In the genomic region with DNA sequence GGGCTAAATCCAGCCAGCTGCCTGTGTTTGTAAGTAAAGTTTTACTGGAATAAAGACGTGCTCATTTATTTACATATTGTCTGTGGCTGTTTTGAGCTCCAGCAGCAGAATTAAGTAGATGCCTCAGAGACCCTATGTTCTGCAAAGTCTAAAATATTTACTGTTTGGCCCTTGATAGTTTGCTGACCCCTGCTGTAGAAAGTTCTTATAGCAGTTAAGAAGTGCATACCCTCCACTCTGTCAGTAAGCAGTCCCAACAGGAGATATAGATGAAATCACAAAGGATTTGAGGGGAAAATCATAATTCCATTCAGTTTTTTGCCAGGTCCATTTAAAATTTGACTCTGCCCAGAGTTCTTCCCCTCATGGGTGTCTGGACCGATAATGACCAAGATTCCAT, we compare ENCODE assay signal across 10 cellular contexts. TPM values are rescaled to one million over a fixed set of nuclear protein-coding genes. Genes with fewer than 3 reads are reported as not detected.
A peak's percentile ranks its signal among the peaks of the same experiment; 100 is the strongest.
DNase-seq lines count a peak whose midpoint lies in the region; ATAC-seq and TF ChIP-seq lines count a peak whose summit lies in the region.
"Had no signal": no experiment of that assay in that cellular context is flagged by ENCODE, and none has a peak within 500 bp of the region (broad histone marks: within the 10 kb centered on the region; RNA-seq: fewer than 3 reads in every experiment).

No MANE protein-coding gene starts in this region.

- H3K9me3 ChIP-seq in prostate gland: no peaks in the 10 kb centered on the region
- H3K9me3 ChIP-seq: Caco-2 had no signal

- H3K4me3 ChIP-seq in choroid plexus epithelial cell (ENCODE audit: low read depth, low read length) (no peak overlapping the region), prostate gland (no peak overlapping the region)

- H3K36me3 ChIP-seq in prostate gland: no peaks in the 10 kb centered on the region

- POLR2A ChIA-PET in activated CD4-positive, alpha-beta memory T cell treated with anti-CD3 and anti-CD28 coated beads for 36 hours (lab: Charles Lee): no interaction called here
- POLR2A ChIA-PET in activated CD4-positive, alpha-beta memory T cell treated with anti-CD3 and anti-CD28 coated beads, Interleukin-2, amount 10 ng/mL, durations not matched to agents 7 days and 5 days (lab: Charles Lee): interaction anchor here (1.2 to 1.3 kb wide), 2 partner anchors 11 to 295 kb away, joined by 3 read pairs; no protein-coding TSS in a partner anchor

- no peak overlapping the region for H3K4me3 Mint-ChIP-seq in activated CD4-positive, alpha-beta memory T cell treated with anti-CD3 and anti-CD28 coated beads for 36 hours
- no peak overlapping the region for H3K4me3 Mint-ChIP-seq in activated CD4-positive, alpha-beta memory T cell treated with anti-CD3 and anti-CD28 coated beads, Interleukin-2, amount 10 ng/mL, durations not matched to agents 7 days and 5 days

- peaks cover 56% of the 10 kb centered on the region for H3K36me3 Mint-ChIP-seq in activated CD4-positive, alpha-beta memory T cell treated with anti-CD3 and anti-CD28 coated beads for 36 hours
- peaks cover 81% of the 10 kb centered on the region for H3K36me3 Mint-ChIP-seq in activated CD4-positive, alpha-beta memory T cell treated with anti-CD3 and anti-CD28 coated beads, Interleukin-2, amount 10 ng/mL, durations not matched to agents 7 days and 5 days (ENCODE audit: low read depth)

- no peaks in the 10 kb centered on the region for H3K9me3 Mint-ChIP-seq in activated CD4-positive, alpha-beta memory T cell treated with anti-CD3 and anti-CD28 coated beads for 36 hours
- H3K9me3 Mint-ChIP-seq in activated CD4-positive, alpha-beta memory T cell treated with anti-CD3 and anti-CD28 coated beads, Interleukin-2, amount 10 ng/mL, durations not matched to agents 7 days and 5 days: no peaks in the 10 kb centered on the region

- TF ChIP-seq POLR2A in prostate gland (IDR thresholded peaks at IDR 0.05): no peak

- TF ChIP-seq CTCF in choroid plexus epithelial cell (conservative IDR thresholded peaks at IDR 0.05; ENCODE audit: low read depth, low read length) (peak; percentile 68), prostate gland (IDR thresholded peaks at IDR 0.05) (peak in 3 of 4 experiments; percentile 14 to 28 (median 24))

- H3K27me3 Mint-ChIP-seq in activated CD4-positive, alpha-beta memory T cell treated with anti-CD3 and anti-CD28 coated beads for 36 hours: no peaks in the 10 kb centered on the region
- H3K27me3 Mint-ChIP-seq in activated CD4-positive, alpha-beta memory T cell treated with anti-CD3 and anti-CD28 coated beads, Interleukin-2, amount 10 ng/mL, durations not matched to agents 7 days and 5 days: no peaks in the 10 kb centered on the region

- no peak for ATAC-seq in sciatic nerve

- H3K4me1 Mint-ChIP-seq in activated CD4-positive, alpha-beta memory T cell treated with anti-CD3 and anti-CD28 coated beads for 36 hours (ENCODE audit: low read depth): no peaks in the 10 kb centered on the region
- peaks cover 8% of the 10 kb centered on the region for H3K4me1 Mint-ChIP-seq in activated CD4-positive, alpha-beta memory T cell treated with anti-CD3 and anti-CD28 coated beads, Interleukin-2, amount 10 ng/mL, durations not matched to agents 7 days and 5 days

- peaks cover 3% of the 10 kb centered on the region for H3K4me1 ChIP-seq in prostate gland (replicated peaks)
- H3K4me1 ChIP-seq: Caco-2 had no signal

- CTCF ChIA-PET in activated CD4-positive, alpha-beta memory T cell treated with anti-CD3 and anti-CD28 coated beads for 36 hours (lab: Charles Lee): interaction anchor here (0.8 to 1.3 kb wide), 3 partner anchors 10 to 182 kb away, joined by 3 to 4 read pairs (median 3); no protein-coding TSS in a partner anchor
- CTCF ChIA-PET in activated CD4-positive, alpha-beta memory T cell treated with anti-CD3 and anti-CD28 coated beads, Interleukin-2, amount 10 ng/mL, durations not matched to agents 7 days and 5 days (lab: Charles Lee): interaction anchor here (1.2 to 3.4 kb wide), 3 partner anchors 10 to 197 kb away, joined by 4 to 21 read pairs (median 5); no protein-coding TSS in a partner anchor

- intact Hi-C loops in activated CD4-positive, alpha-beta memory T cell treated with anti-CD3 and anti-CD28 coated beads for 36 hours (cut with micrococcal nuclease): no loop called here
- intact Hi-C loops in prostate gland (cut with DNase I): no loop called here
- intact Hi-C loops in sciatic nerve (cut with DNase I): no loop called here
- intact Hi-C loops in head of caudate nucleus (cut with DNase I): no loop called here

- DNase-seq in activated CD4-positive, alpha-beta memory T cell treated with anti-CD3 and anti-CD28 coated beads for 36 hours: no peak
- no peak for DNase-seq in activated CD4-positive, alpha-beta memory T cell treated with anti-CD3 and anti-CD28 coated beads, Interleukin-2, amount 10 ng/mL, durations not matched to agents 7 days and 5 days
- DNase-seq in M059J (ENCODE audit: low read depth): peak; percentile 24
- peak; percentile 71 for DNase-seq in choroid plexus epithelial cell (ENCODE audit: low read depth)
- DNase-seq in prostate gland (ENCODE audit: low spot score): no peak
- no peak for DNase-seq in sciatic nerve (ENCODE audit: low spot score)
- no peak for DNase-seq in kidney glomerular epithelial cell (lab: John Stamatoyannopoulos, UW)
- no peak for DNase-seq in head of caudate nucleus
- DNase-seq: anterior cingulate cortex, Caco-2 had no signal

- H3K27ac ChIP-seq in prostate gland: no peak overlapping the region

- no peaks in the 10 kb centered on the region for H3K27me3 ChIP-seq in prostate gland (replicated peaks; ENCODE audit: insufficient read depth)

- 56% methylated on average over 2 of the region's 2 CpGs for WGBS in prostate gland

- peak overlapping the region; percentile 34 for H3K27ac Mint-ChIP-seq in activated CD4-positive, alpha-beta memory T cell treated with anti-CD3 and anti-CD28 coated beads for 36 hours
- no peak overlapping the region for H3K27ac Mint-ChIP-seq in activated CD4-positive, alpha-beta memory T cell treated with anti-CD3 and anti-CD28 coated beads, Interleukin-2, amount 10 ng/mL, durations not matched to agents 7 days and 5 days

RNA-seq across cellular contexts. Expression of gene ITM2C, which starts 50.1 kb away (rescaled TPM):
- total RNA-seq in activated CD4-positive, alpha-beta memory T cell treated with anti-CD3 and anti-CD28 coated beads for 36 hours: 10 to 100 TPM; 19.5 to 23.0 TPM
- total RNA-seq in activated CD4-positive, alpha-beta memory T cell treated with anti-CD3 and anti-CD28 coated beads, Interleukin-2, amount 10 ng/mL, durations not matched to agents 7 days and 5 days: 10 to 100 TPM; 25.4 to 26.8 TPM
- 86.5 and 126 TPM in 2 replicates for total RNA-seq in M059J (2014; rRNA removed; shearing (Covaris generic))
- 100 to 1,000 TPM; 104 to 137 TPM for total RNA-seq in prostate gland
- 136 TPM for total RNA-seq in sciatic nerve

Comparison
In these comparisons a context has a peak if more than half of its experiments do, and no peak if none do; other contexts are left out.
1. DNase-seq: peak in M059J (single experiment) and choroid plexus epithelial cell (single experiment); none in activated CD4-positive, alpha-beta memory T cell treated with anti-CD3 and anti-CD28 coated beads for 36 hours (single experiment), activated CD4-positive, alpha-beta memory T cell treated with anti-CD3 and anti-CD28 coated beads, Interleukin-2, amount 10 ng/mL, durations not matched to agents 7 days and 5 days (single experiment), prostate gland (single experiment), sciatic nerve (single experiment), kidney glomerular epithelial cell (single experiment) and head of caudate nucleus (0 of 42).